Comparison of ENCODE assay signal across 20 cellular contexts in the genomic region with DNA sequence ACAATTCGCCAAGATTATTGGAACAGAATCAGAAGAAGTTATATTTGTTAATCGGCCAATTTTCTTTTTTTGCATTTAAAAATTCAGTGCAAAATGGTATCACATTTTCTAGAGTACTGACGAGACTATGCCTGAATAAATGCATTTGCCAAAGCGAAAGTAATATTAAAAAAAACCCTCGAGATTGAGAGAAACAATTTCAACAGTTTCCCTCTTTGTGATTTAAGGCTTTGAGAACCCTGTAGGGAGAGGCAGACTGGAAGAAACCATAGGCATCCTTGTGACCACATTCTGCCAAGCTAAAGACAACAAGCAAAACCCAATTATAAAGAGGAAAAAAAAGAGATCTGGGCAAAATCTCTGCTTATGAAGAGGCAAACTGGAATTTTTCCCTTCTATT.
A peak's percentile ranks its signal among the peaks of the same experiment; 100 is the strongest.
DNase-seq lines count a peak whose midpoint lies in the region; TF ChIP-seq lines count a peak whose summit lies in the region.
"Had no signal": no experiment of that assay in that cellular context is flagged by ENCODE, and none has a peak within 500 bp of the region (broad histone marks: within the 10 kb centered on the region; RNA-seq: fewer than 3 reads in every experiment).

No MANE protein-coding gene starts in this region.

- CTCF ChIA-PET in MCF 10A (lab: Yijun Ruan, JAX) (no interaction called here), GM10248 (lab: Yijun Ruan, JAX) (interaction anchor here (1.3 kb wide), 1 partner anchor 9 kb away, joined by 3 read pairs; no protein-coding TSS in a partner anchor)

- TF ChIP-seq CTCF in MCF 10A (IDR thresholded peaks at IDR 0.05; ENCODE audit: unreplicated experiment) = no peak
- TF ChIP-seq CTCF in breast epithelium (IDR thresholded peaks at IDR 0.05) = no peak
- TF ChIP-seq CTCF in ascending aorta (IDR thresholded peaks at IDR 0.05) = no peak
- TF ChIP-seq CTCF in uterus (IDR thresholded peaks at IDR 0.05) = no peak
- TF ChIP-seq CTCF in GM10248 (IDR thresholded peaks at IDR 0.05; ENCODE audit: control extremely low read depth, extremely low read depth, low read depth, missing control alignments) = no peak

- H3K4me3 Mint-ChIP-seq in MCF 10A (ENCODE audit: unreplicated experiment) = peak overlapping the region; percentile 50
- H3K4me3 Mint-ChIP-seq: activated CD4-positive, alpha-beta memory T cell treated with anti-CD3 and anti-CD28 coated beads, Interleukin-2, amount 10 ng/mL, durations not matched to agents 7 days and 5 days; activated T-cell treated with anti-CD3 and anti-CD28 coated beads, Interleukin-2, amount 50 U/mL, for 24 hours had no signal

- H3K9me3 Mint-ChIP-seq in MCF 10A (ENCODE audit: unreplicated experiment) = no peaks in the 10 kb centered on the region
- H3K9me3 Mint-ChIP-seq: activated CD4-positive, alpha-beta memory T cell treated with anti-CD3 and anti-CD28 coated beads, Interleukin-2, amount 10 ng/mL, durations not matched to agents 7 days and 5 days; activated T-cell treated with anti-CD3 and anti-CD28 coated beads, Interleukin-2, amount 50 U/mL, for 24 hours had no signal

- peak overlapping the region; percentile 23 for H3K27ac Mint-ChIP-seq in MCF 10A (ENCODE audit: low read depth, unreplicated experiment)
- H3K27ac Mint-ChIP-seq: activated CD4-positive, alpha-beta memory T cell treated with anti-CD3 and anti-CD28 coated beads, Interleukin-2, amount 10 ng/mL, durations not matched to agents 7 days and 5 days; activated T-cell treated with anti-CD3 and anti-CD28 coated beads, Interleukin-2, amount 50 U/mL, for 24 hours had no signal

- no peaks in the 10 kb centered on the region for H3K27me3 ChIP-seq in breast epithelium
- H3K27me3 ChIP-seq in ascending aorta = no peaks in the 10 kb centered on the region
- no peaks in the 10 kb centered on the region for H3K27me3 ChIP-seq in muscle layer of colon (ENCODE audit: control insufficient read depth in 1 of 2, insufficient read depth in 2 of 2, low read length in 2 of 2)
- no peaks in the 10 kb centered on the region for H3K27me3 ChIP-seq in uterus
- H3K27me3 ChIP-seq: pancreas had no signal

- TF ChIP-seq POLR2A in breast epithelium (IDR thresholded peaks at IDR 0.05) (no peak), uterus (IDR thresholded peaks at IDR 0.05) (no peak)

- POLR2A ChIA-PET in MCF 10A (lab: Yijun Ruan, JAX) = interaction anchor here (0.8 kb wide), 1 partner anchor 32 kb away, joined by 3 read pairs; no protein-coding TSS in a partner anchor
- POLR2A ChIA-PET in GM10248 (lab: Yijun Ruan, JAX) = no interaction called here

- H3K27me3 Mint-ChIP-seq in MCF 10A (ENCODE audit: insufficient read depth, unreplicated experiment) = peaks cover under 1% of the 10 kb centered on the region

- no peaks in the 10 kb centered on the region for H3K36me3 Mint-ChIP-seq in MCF 10A (ENCODE audit: insufficient read depth, unreplicated experiment)

- no peak overlapping the region for H3K9ac ChIP-seq in muscle layer of colon (ENCODE audit: low read length)

- DNase-seq in MCF 10A (ENCODE audit: unreplicated experiment) = no peak
- DNase-seq in breast epithelium (ENCODE audit: low spot score in 2 of 2) = no peak
- no peak for DNase-seq in ascending aorta (ENCODE audit: low spot score in 2 of 2)
- no peak for DNase-seq in uterus
- no peak for DNase-seq in anterior cingulate cortex (lab: John Stamatoyannopoulos, UW)
- DNase-seq in GM10248 (ENCODE audit: extremely low spot score) = no peak
- no peak for DNase-seq in RKO (ENCODE audit: low spot score)
- DNase-seq: activated CD4-positive, alpha-beta memory T cell treated with anti-CD3 and anti-CD28 coated beads, Interleukin-2, amount 10 ng/mL, durations not matched to agents 7 days and 5 days; activated naive CD4-positive, alpha-beta T cell treated with anti-CD3 and anti-CD28 coated beads, Interleukin-2, amount 50 U/mL, for 16 hours; activated T-cell treated with anti-CD3 and anti-CD28 coated beads, Interleukin-2, amount 50 U/mL, for 24 hours; C1 segment of cervical spinal cord; dermis blood vessel endothelial cell; Karpas-422; left ventricle myocardium superior; NCI-H1417; NCI-H82; pancreas; stimulated activated CD8-positive, alpha-beta memory T cell treated with anti-CD3 and anti-CD28 coated beads, Interleukin-4, amount 100 ng/mL, for 48 hours had no signal

- H3K4me3 ChIP-seq in breast epithelium (peak overlapping the region in 1 of 3 donors; percentile 9), ascending aorta (peak overlapping the region; percentile 13 to 38), muscle layer of colon (ENCODE audit: low read depth in 1 of 2, low read length in 2 of 2) (peak overlapping the region; percentile 2 to 33), uterus (no peak overlapping the region)
- H3K4me3 ChIP-seq: A549, pancreas had no signal

- H3K4me1 Mint-ChIP-seq in MCF 10A (ENCODE audit: insufficient read depth, unreplicated experiment) = no peaks in the 10 kb centered on the region
- H3K4me1 Mint-ChIP-seq: activated CD4-positive, alpha-beta memory T cell treated with anti-CD3 and anti-CD28 coated beads, Interleukin-2, amount 10 ng/mL, durations not matched to agents 7 days and 5 days had no signal

- intact Hi-C loops in MCF 10A (cut with micrococcal nuclease) (no loop called here), breast epithelium (cut with DNase I; ENCODE audit: low total_unique reads) (no loop called here), ascending aorta (cut with DNase I) (no loop called here), uterus (cut with DNase I; ENCODE audit: low total_unique reads) (no loop called here)

- H3K27ac ChIP-seq in breast epithelium (no peak overlapping the region), ascending aorta (peak overlapping the region in 1 of 2 donors; percentile 57), muscle layer of colon (ENCODE audit: low read depth, low read length) (peak overlapping the region; percentile 39), uterus (peak overlapping the region; percentile 4 to 6)
- H3K27ac ChIP-seq: A549, pancreas had no signal

- H3K4me1 ChIP-seq in breast epithelium (no peaks in the 10 kb centered on the region), ascending aorta (peaks cover 0 to 15% of the 10 kb centered on the region in 2 donors), muscle layer of colon (ENCODE audit: insufficient read depth, low read length) (peaks cover 45% of the 10 kb centered on the region), uterus (no peaks in the 10 kb centered on the region)
- H3K4me1 ChIP-seq: A549, pancreas had no signal

- H3K36me3 ChIP-seq in breast epithelium (no peaks in the 10 kb centered on the region), ascending aorta (no peaks in the 10 kb centered on the region), muscle layer of colon (ENCODE audit: insufficient read depth, low read length) (no peaks in the 10 kb centered on the region), uterus (no peaks in the 10 kb centered on the region)
- H3K36me3 ChIP-seq: pancreas had no signal

- H3K9me3 ChIP-seq in breast epithelium = no peaks in the 10 kb centered on the region
- no peaks in the 10 kb centered on the region for H3K9me3 ChIP-seq in ascending aorta
- H3K9me3 ChIP-seq in muscle layer of colon (ENCODE audit: low read length) = no peaks in the 10 kb centered on the region
- H3K9me3 ChIP-seq in uterus = no peaks in the 10 kb centered on the region
- H3K9me3 ChIP-seq: A549, pancreas had no signal

- BruUV-seq in MCF 10A (replicated peaks; lab: Mats Ljungman, UMichigan) = no TSS peak

Comparison
In these comparisons a context has a peak if more than half of its experiments do, and no peak if none do; other contexts are left out.
1. H3K27ac ChIP-seq: peak in muscle layer of colon (single experiment) and uterus (2 of 2); none in breast epithelium (0 of 2).
2. H3K4me3 ChIP-seq: peak in ascending aorta (2 of 2) and muscle layer of colon (2 of 2); none in uterus (0 of 2).